22 cellular contexts compared by ENCODE assay signal in the genomic region with DNA sequence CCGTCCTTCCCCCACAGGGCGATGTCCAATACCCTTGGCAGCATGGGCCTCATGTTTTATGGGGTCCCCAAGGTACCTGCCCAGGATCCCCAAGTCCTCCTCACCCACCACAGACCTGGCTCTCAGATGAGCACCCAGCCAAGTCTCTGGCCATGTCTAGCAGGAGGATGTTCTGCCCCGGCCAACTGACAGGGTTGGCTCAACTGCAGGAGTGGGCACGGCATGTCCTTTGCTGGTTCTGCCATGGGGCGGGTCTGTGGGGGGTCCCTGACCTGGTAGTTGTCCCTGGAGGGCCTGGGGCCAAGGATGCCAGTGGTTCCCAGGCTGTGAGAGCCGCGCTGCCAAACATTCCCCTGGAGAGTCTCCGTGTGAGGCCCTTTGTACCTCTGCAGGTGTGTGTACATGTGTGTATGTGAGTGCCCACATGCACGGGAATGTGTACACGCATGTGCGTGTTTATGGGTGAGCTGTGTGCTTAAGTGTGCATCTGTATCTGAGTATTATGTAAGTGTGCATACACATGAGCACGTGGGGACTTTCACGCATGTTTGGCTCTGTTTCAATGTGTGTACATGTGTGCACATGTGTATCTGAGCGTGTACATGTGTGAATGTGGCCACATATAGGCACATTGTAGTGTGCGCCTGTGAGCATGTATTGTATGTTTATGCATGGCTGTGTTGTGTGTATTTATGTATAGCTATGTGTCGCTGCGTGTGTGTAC.
A peak's percentile ranks its signal among the peaks of the same experiment; 100 is the strongest.
DNase-seq lines count a peak whose midpoint lies in the region; ATAC-seq and TF ChIP-seq lines count a peak whose summit lies in the region.
"Had no signal": no experiment of that assay in that cellular context is flagged by ENCODE, and none has a peak within 500 bp of the region (broad histone marks: within the 10 kb centered on the region; RNA-seq: fewer than 3 reads in every experiment).

No MANE protein-coding gene starts in this region.

- no peak overlapping the region for H2BK5ac ChIP-seq in mesenchymal stem cell (ENCODE audit: low read depth, low read length, poor library complexity, severe bottlenecking)

- ATAC-seq in GM19328 (IDR thresholded peaks at IDR 0.05; ENCODE audit: unreplicated experiment), result no peak
- ATAC-seq: naive thymus-derived CD8-positive, alpha-beta T cell; SK-N-SH treated with all-trans-retinoic acid at 6 μM for 48 hours had no signal

- H3K4me1 ChIP-seq in endodermal cell (ENCODE audit: control insufficient read depth, insufficient read depth, low read length) (peaks cover 10% of the 10 kb centered on the region), mesenchymal stem cell (ENCODE audit: control insufficient read depth, insufficient read depth, low read depth, low read length) (peaks cover 24% of the 10 kb centered on the region), transverse colon (peaks cover 19 to 41% (median 23%) of the 10 kb centered on the region in 4 donors)

- H3K4me2 ChIP-seq in mesenchymal stem cell (ENCODE audit: low read length, poor library complexity, severe bottlenecking), result no peak overlapping the region

- CTCF ChIA-PET in activated naive CD4-positive, alpha-beta T cell treated with anti-CD3 and anti-CD28 coated beads for 36 hours (lab: Charles Lee), result interaction anchor here (0.7 to 8.7 kb wide), 16 partner anchors 16 to 358 kb away, joined by 3 to 280 read pairs (median 6); a partner anchor contains a TSS

- H3K4me3 ChIP-seq in endodermal cell (ENCODE audit: low read length) (no peak overlapping the region), mesenchymal stem cell (ENCODE audit: insufficient read depth in 1 of 2, low read depth in 1 of 2, low read length in 2 of 2) (no peak overlapping the region), transverse colon (no peak overlapping the region)
- H3K4me3 ChIP-seq: HAP-1, vagina had no signal

- H4K91ac ChIP-seq in mesenchymal stem cell (ENCODE audit: low read length), result peak overlapping the region; percentile 52

- intact Hi-C loops in activated naive CD4-positive, alpha-beta T cell treated with anti-CD3 and anti-CD28 coated beads for 36 hours (cut with micrococcal nuclease), result loop anchor here (2.0 to 10.0 kb wide), 2 partner anchors 225 to 335 kb away; no protein-coding TSS in a partner anchor
- intact Hi-C loops in transverse colon (cut with DNase I; ENCODE audit: low total_unique reads), result no loop called here

- no peak for TF ChIP-seq POLR2A in transverse colon (IDR thresholded peaks at IDR 0.05)

- no peak for TF ChIP-seq CTCF in endodermal cell (conservative IDR thresholded peaks at IDR 0.05)
- no peak for TF ChIP-seq CTCF in transverse colon (IDR thresholded peaks at IDR 0.05)

- H3K18ac ChIP-seq in mesenchymal stem cell (ENCODE audit: low read depth in 1 of 2, low read length in 2 of 2), result no peak overlapping the region

- H3K79me1 ChIP-seq in mesenchymal stem cell (replicated peaks; ENCODE audit: low read length, poor library complexity, severe bottlenecking), result no peaks in the 10 kb centered on the region

- H2BK120ac ChIP-seq in mesenchymal stem cell (ENCODE audit: low read depth, low read length), result no peak overlapping the region

- H2AFZ ChIP-seq in mesenchymal stem cell (ENCODE audit: low read depth, low read length), result no peak overlapping the region

- in situ Hi-C loops in transverse colon (cut with MboI; ENCODE audit: low pct_ligation_motif_present in 1 of 4, low pct_unique_long_range_greater_than_20kb in 1 of 4, low sequenced_read_pairs in 3 of 4), result loop anchor here (5.0 to 25.0 kb wide), 4 partner anchors 103 to 557 kb away; a partner anchor contains a TSS

- H3K9ac ChIP-seq in endodermal cell (ENCODE audit: extremely low read depth, low read length, poor library complexity, severe bottlenecking) (no peak overlapping the region), mesenchymal stem cell (ENCODE audit: low read length) (no peak overlapping the region)

- no peak overlapping the region for H2BK15ac ChIP-seq in mesenchymal stem cell (ENCODE audit: low read depth, poor library complexity, severe bottlenecking)

- H3K27me3 ChIP-seq in endodermal cell (ENCODE audit: control insufficient read depth, insufficient read depth, low read length, poor library complexity, severe bottlenecking) (no peaks in the 10 kb centered on the region), mesenchymal stem cell (ENCODE audit: control insufficient read depth in 1 of 2, insufficient read depth in 1 of 2, low read length in 2 of 2) (peaks cover 27 to 69% of the 10 kb centered on the region in 2 experiments), transverse colon (no peaks in the 10 kb centered on the region)
- H3K27me3 ChIP-seq: vagina had no signal

- no peak overlapping the region for H3K4ac ChIP-seq in mesenchymal stem cell (ENCODE audit: low read depth in 1 of 2, low read length in 2 of 2)

- TF ChIP-seq EP300 in transverse colon (IDR thresholded peaks at IDR 0.05; ENCODE audit: low read depth), result no peak

- no peak overlapping the region for H3K27ac ChIP-seq in endodermal cell (ENCODE audit: low read depth, low read length)
- H3K27ac ChIP-seq in mesenchymal stem cell (ENCODE audit: low read length, poor library complexity, severe bottlenecking), result no peak overlapping the region
- H3K27ac ChIP-seq in transverse colon, result no peak overlapping the region
- H3K27ac ChIP-seq: vagina, VCaP had no signal

- no peak overlapping the region for H4K8ac ChIP-seq in mesenchymal stem cell (ENCODE audit: low read length)

- no peaks in the 10 kb centered on the region for H3K9me3 Mint-ChIP-seq in activated naive CD4-positive, alpha-beta T cell treated with anti-CD3 and anti-CD28 coated beads for 36 hours
- no peaks in the 10 kb centered on the region for H3K9me3 Mint-ChIP-seq in endodermal cell
- H3K9me3 Mint-ChIP-seq: CD4-positive, CD25-positive, alpha-beta regulatory T cell; naive thymus-derived CD8-positive, alpha-beta T cell; T-helper 2 cell treated with Interferon-gamma antibody and Interleukin-4, amounts not matched to agents 5 μg/mL and 100 μg/mL, for 36 hours had no signal

- H3K36me3 Mint-ChIP-seq in activated naive CD4-positive, alpha-beta T cell treated with anti-CD3 and anti-CD28 coated beads for 36 hours (ENCODE audit: low read depth), result no peaks in the 10 kb centered on the region
- H3K36me3 Mint-ChIP-seq in endodermal cell (ENCODE audit: low read depth), result no peaks in the 10 kb centered on the region
- H3K36me3 Mint-ChIP-seq: CD4-positive, CD25-positive, alpha-beta regulatory T cell had no signal

- WGBS in endodermal cell (ENCODE audit: insufficient coverage in 1 of 2, insufficient read length in 1 of 2), 2 experiments, result 86 to 93% methylated on average over 8 to 17 of the region's 17 CpGs
- WGBS in mesenchymal stem cell, result 88% methylated on average over 17 of the region's 17 CpGs
- WGBS in transverse colon (ENCODE audit: low coverage in 1 of 2), 2 donors, result 85 to 93% methylated on average over 5 to 17 of the region's 17 CpGs

- no peak overlapping the region for H3K4me3 Mint-ChIP-seq in activated naive CD4-positive, alpha-beta T cell treated with anti-CD3 and anti-CD28 coated beads for 36 hours
- no peak overlapping the region for H3K4me3 Mint-ChIP-seq in endodermal cell
- H3K4me3 Mint-ChIP-seq: CD4-positive, CD25-positive, alpha-beta regulatory T cell; naive thymus-derived CD8-positive, alpha-beta T cell; T-helper 2 cell treated with Interferon-gamma antibody and Interleukin-4, amounts not matched to agents 5 μg/mL and 100 μg/mL, for 36 hours had no signal

- no peak overlapping the region for H3K14ac ChIP-seq in mesenchymal stem cell (ENCODE audit: low read length in 2 of 2)

- H3K9me3 ChIP-seq in endodermal cell (ENCODE audit: control insufficient read depth, low read length) (no peaks in the 10 kb centered on the region), mesenchymal stem cell (ENCODE audit: control insufficient read depth, low read length) (no peaks in the 10 kb centered on the region), transverse colon (no peaks in the 10 kb centered on the region)
- H3K9me3 ChIP-seq: HAP-1, vagina had no signal

- H3K27ac Mint-ChIP-seq in activated naive CD4-positive, alpha-beta T cell treated with anti-CD3 and anti-CD28 coated beads for 36 hours, result no peak overlapping the region
- no peak overlapping the region for H3K27ac Mint-ChIP-seq in endodermal cell
- H3K27ac Mint-ChIP-seq: CD4-positive, CD25-positive, alpha-beta regulatory T cell; T-helper 2 cell treated with Interferon-gamma antibody and Interleukin-4, amounts not matched to agents 5 μg/mL and 100 μg/mL, for 36 hours had no signal

- no peaks in the 10 kb centered on the region for H3K36me3 ChIP-seq in endodermal cell (ENCODE audit: control insufficient read depth, insufficient read depth, low read length)
- H3K36me3 ChIP-seq in mesenchymal stem cell (ENCODE audit: control insufficient read depth in 1 of 2, insufficient read depth in 2 of 2, low read depth in 1 of 2, low read length in 2 of 2), result no peaks in the 10 kb centered on the region
- H3K36me3 ChIP-seq in transverse colon, result no peaks in the 10 kb centered on the region
- H3K36me3 ChIP-seq: HAP-1, vagina had no signal

- no peaks in the 10 kb centered on the region for H3K27me3 Mint-ChIP-seq in activated naive CD4-positive, alpha-beta T cell treated with anti-CD3 and anti-CD28 coated beads for 36 hours (ENCODE audit: low read depth)
- peaks cover 27% of the 10 kb centered on the region for H3K27me3 Mint-ChIP-seq in endodermal cell (ENCODE audit: insufficient read depth)
- H3K27me3 Mint-ChIP-seq: CD4-positive, CD25-positive, alpha-beta regulatory T cell; naive thymus-derived CD8-positive, alpha-beta T cell had no signal

- peaks cover 35% of the 10 kb centered on the region for H3K4me1 Mint-ChIP-seq in activated naive CD4-positive, alpha-beta T cell treated with anti-CD3 and anti-CD28 coated beads for 36 hours (ENCODE audit: low read depth)
- peaks cover 11% of the 10 kb centered on the region for H3K4me1 Mint-ChIP-seq in endodermal cell

- H2AK5ac ChIP-seq in mesenchymal stem cell (ENCODE audit: low read length, severe bottlenecking), result no peak overlapping the region

- DNase-seq in activated naive CD4-positive, alpha-beta T cell treated with anti-CD3 and anti-CD28 coated beads, Interleukin-2, amount 50 U/mL, for 16 hours, result peak; percentile 5
- DNase-seq in activated naive CD4-positive, alpha-beta T cell treated with anti-CD3 and anti-CD28 coated beads for 36 hours, result no peak
- DNase-seq in endodermal cell (peak; percentile 30), mesenchymal stem cell (no peak), transverse colon (peak; percentile 6), DMS 273 (lab: John Stamatoyannopoulos, UW; ENCODE audit: unreplicated experiment) (no peak), cerebellar nuclear complex (lab: John Stamatoyannopoulos, UW) (no peak)
- DNase-seq: activated CD4-positive, alpha-beta T cell treated with anti-CD3 and anti-CD28 coated beads, Interleukin-2, amount 50 U/mL, for 4 hours; activated naive CD4-positive, alpha-beta T cell treated with Interleukin-2 at 50 U/mL for 16 hours; CD4-positive, CD25-positive, alpha-beta regulatory T cell; DMS 273 treated with DMSO at 0.1 percent for 48 hours; MM.1S; NCI-H1436; NCI-H526; substantia nigra had no signal

- no peak overlapping the region for H3K23ac ChIP-seq in mesenchymal stem cell (ENCODE audit: low read length in 2 of 2)

- no peak overlapping the region for H2BK12ac ChIP-seq in mesenchymal stem cell (ENCODE audit: low read length in 2 of 2)

Comparison
In these comparisons a context has a peak if more than half of its experiments do, and no peak if none do; other contexts are left out.
1. DNase-seq: peak in activated naive CD4-positive, alpha-beta T cell treated with anti-CD3 and anti-CD28 coated beads, Interleukin-2, amount 50 U/mL, for 16 hours (single experiment), endodermal cell (single experiment) and transverse colon (single experiment); none in activated naive CD4-positive, alpha-beta T cell treated with anti-CD3 and anti-CD28 coated beads for 36 hours (single experiment), mesenchymal stem cell (single experiment), DMS 273 (single experiment) and cerebellar nuclear complex (0 of 2).